Comparison of ENCODE assay signal across 8 cellular contexts in the genomic region with DNA sequence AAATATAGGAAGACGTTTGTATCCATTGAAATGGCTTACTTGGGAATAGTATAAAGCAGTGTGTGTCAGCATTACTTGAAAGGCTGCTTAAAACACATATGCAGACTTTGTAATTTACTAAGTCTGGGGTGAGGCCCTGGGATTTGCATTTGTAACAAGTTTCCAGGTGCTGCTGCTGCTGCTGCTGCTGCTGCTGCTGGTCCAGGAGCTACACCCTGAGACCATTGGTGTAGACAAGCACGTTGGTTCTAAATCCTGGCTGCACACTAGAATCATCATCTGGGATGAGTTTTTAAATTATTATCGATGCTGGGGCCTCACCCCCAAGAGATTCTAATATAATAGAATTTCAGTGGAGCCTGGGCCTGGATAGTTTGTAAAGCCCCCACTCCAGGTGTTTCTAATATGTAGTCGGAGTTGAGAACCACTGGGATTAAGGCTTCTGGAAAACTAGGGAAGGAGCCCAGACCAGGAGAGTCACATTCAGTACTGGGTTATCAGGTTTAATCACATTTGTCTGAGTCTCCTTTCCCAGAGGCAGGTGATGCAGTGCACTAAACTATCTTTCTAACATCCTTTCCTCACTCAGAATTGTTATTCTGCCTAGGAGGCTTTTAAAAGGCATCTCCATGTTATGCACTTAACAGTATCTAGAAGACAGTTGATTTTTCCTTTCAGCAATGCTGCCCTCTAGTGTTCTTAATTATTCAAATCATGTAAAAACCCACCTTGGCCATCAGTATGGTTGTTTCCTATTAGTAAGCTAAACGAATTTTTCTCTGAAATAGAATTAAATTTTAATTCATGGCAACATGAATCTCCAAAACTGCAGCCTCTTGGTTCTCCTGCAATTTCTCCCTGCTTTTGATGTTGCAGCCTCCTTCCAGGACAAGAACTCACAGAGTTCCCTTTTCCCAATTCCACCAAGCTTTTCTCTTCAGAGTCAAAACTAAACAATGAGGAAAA. TPM values are rescaled to one million over a fixed set of nuclear protein-coding genes. Genes with fewer than 3 reads are reported as not detected.
DNase-seq lines count a peak whose midpoint lies in the region; ATAC-seq, FAIRE-seq and TF ChIP-seq lines count a peak whose summit lies in the region.

No MANE protein-coding gene starts in this region.

- H3K4me2 ChIP-seq in astrocyte (ENCODE audit: low read length) (no peak overlapping the region), hepatocyte (no peak overlapping the region)

- no peak for FAIRE-seq in astrocyte (lab: Jason Lieb, UNC)

- H3K36me3 ChIP-seq in CD4-positive, CD25-positive, alpha-beta regulatory T cell (ENCODE audit: control insufficient read depth, insufficient read depth, low read length), result no peaks in the 10 kb centered on the region
- H3K36me3 ChIP-seq in astrocyte (ENCODE audit: insufficient read depth, low read length), result no peaks in the 10 kb centered on the region
- no peaks in the 10 kb centered on the region for H3K36me3 ChIP-seq in hepatocyte (replicated peaks; ENCODE audit: insufficient read depth, low read depth)
- H3K36me3 ChIP-seq in effector memory CD4-positive, alpha-beta T cell (ENCODE audit: control insufficient read depth, insufficient read depth, low read length), result no peaks in the 10 kb centered on the region

- H3K27ac ChIP-seq in CD4-positive, CD25-positive, alpha-beta regulatory T cell (ENCODE audit: insufficient read depth, low read length, poor library complexity, severe bottlenecking), result no peak overlapping the region
- no peak overlapping the region for H3K27ac ChIP-seq in astrocyte (ENCODE audit: low read depth, low read length)
- no peak overlapping the region for H3K27ac ChIP-seq in hepatocyte
- H3K27ac ChIP-seq in effector memory CD4-positive, alpha-beta T cell (ENCODE audit: insufficient read depth, low read length, poor library complexity, severe bottlenecking), result no peak overlapping the region

- no peaks in the 10 kb centered on the region for H3K9me2 ChIP-seq in hepatocyte (replicated peaks; ENCODE audit: insufficient read depth)

- H3K27me3 Mint-ChIP-seq in CD4-positive, CD25-positive, alpha-beta regulatory T cell, result peaks cover 8% of the 10 kb centered on the region
- H3K27me3 Mint-ChIP-seq in astrocyte (ENCODE audit: low read depth, unreplicated experiment), result no peaks in the 10 kb centered on the region

- H3K9ac ChIP-seq in astrocyte (ENCODE audit: low read length), result no peak overlapping the region

- H3K9me3 Mint-ChIP-seq in CD4-positive, CD25-positive, alpha-beta regulatory T cell, result peaks cover 0 to 4% (median 0%) of the 10 kb centered on the region in 7 donors
- no peaks in the 10 kb centered on the region for H3K9me3 Mint-ChIP-seq in astrocyte (ENCODE audit: unreplicated experiment)
- no peaks in the 10 kb centered on the region for H3K9me3 Mint-ChIP-seq in stimulated activated effector memory CD8-positive, alpha-beta T cell treated with anti-CD3 and anti-CD28 coated beads, Interleukin-12 subunit alpha, Interleukin-12 subunit beta, amount 100 ng/mL, for 72 hours

- H3K4me1 Mint-ChIP-seq in CD4-positive, CD25-positive, alpha-beta regulatory T cell, result peaks cover 2 to 47% (median 15%) of the 10 kb centered on the region in 4 donors
- peaks cover 3% of the 10 kb centered on the region for H3K4me1 Mint-ChIP-seq in astrocyte (ENCODE audit: low read depth, unreplicated experiment)
- H3K4me1 Mint-ChIP-seq in stimulated activated effector memory CD8-positive, alpha-beta T cell treated with anti-CD3 and anti-CD28 coated beads, Interleukin-12 subunit alpha, Interleukin-12 subunit beta, amount 100 ng/mL, for 72 hours, result peaks cover 13% of the 10 kb centered on the region

- H2AFZ ChIP-seq in astrocyte (ENCODE audit: low read depth, low read length), result no peak overlapping the region
- no peak overlapping the region for H2AFZ ChIP-seq in hepatocyte

- peak in 2 of 3 donors; percentile 72 to 85 for DNase-seq in CD4-positive, CD25-positive, alpha-beta regulatory T cell
- DNase-seq in NCI-H345 (lab: John Stamatoyannopoulos, UW), result peak; percentile 38
- DNase-seq in astrocyte (ENCODE audit: low read depth), result peak; percentile 33
- DNase-seq in hepatocyte (ENCODE audit: low spot score), result peak; percentile 75
- DNase-seq in stimulated activated effector memory CD8-positive, alpha-beta T cell treated with anti-CD3 and anti-CD28 coated beads, Interleukin-12 subunit alpha, Interleukin-12 subunit beta, amount 100 ng/mL, for 72 hours (ENCODE audit: low spot score in 2 of 2), result no peak
- no peak for DNase-seq in effector memory CD4-positive, alpha-beta T cell

- H3K4me3 ChIP-seq in CD4-positive, CD25-positive, alpha-beta regulatory T cell (ENCODE audit: low read depth, low read length), result no peak overlapping the region
- no peak overlapping the region for H3K4me3 ChIP-seq in astrocyte (ENCODE audit: insufficient read depth, low read depth, low read length)
- H3K4me3 ChIP-seq in hepatocyte, result no peak overlapping the region
- H3K4me3 ChIP-seq in effector memory CD4-positive, alpha-beta T cell (ENCODE audit: insufficient read depth, low read depth, low read length, poor library complexity, severe bottlenecking), result no peak overlapping the region

- 52% methylated on average over 5 of the region's 5 CpGs for WGBS in hepatocyte (ENCODE audit: low lambda C conversion rate, missing lambda C conversion rate)

- H4K20me1 ChIP-seq in astrocyte (ENCODE audit: insufficient read depth, low read length) (no peaks in the 10 kb centered on the region), hepatocyte (ENCODE audit: insufficient read depth, poor library complexity, severe bottlenecking) (no peaks in the 10 kb centered on the region)

- H3K36me3 Mint-ChIP-seq in CD4-positive, CD25-positive, alpha-beta regulatory T cell, result no peaks in the 10 kb centered on the region
- no peaks in the 10 kb centered on the region for H3K36me3 Mint-ChIP-seq in astrocyte (ENCODE audit: low read depth, unreplicated experiment)
- no peaks in the 10 kb centered on the region for H3K36me3 Mint-ChIP-seq in stimulated activated effector memory CD8-positive, alpha-beta T cell treated with anti-CD3 and anti-CD28 coated beads, Interleukin-12 subunit alpha, Interleukin-12 subunit beta, amount 100 ng/mL, for 72 hours

- no peaks in the 10 kb centered on the region for H3K27me3 ChIP-seq in CD4-positive, CD25-positive, alpha-beta regulatory T cell (ENCODE audit: control insufficient read depth, insufficient read depth, low read length)
- no peaks in the 10 kb centered on the region for H3K27me3 ChIP-seq in astrocyte (ENCODE audit: insufficient read depth, low read length)
- H3K27me3 ChIP-seq in hepatocyte, result no peaks in the 10 kb centered on the region
- H3K27me3 ChIP-seq in effector memory CD4-positive, alpha-beta T cell (replicated peaks; ENCODE audit: control insufficient read depth, insufficient read depth, low read length, poor library complexity, severe bottlenecking), result no peaks in the 10 kb centered on the region

- H3K4me3 Mint-ChIP-seq in CD4-positive, CD25-positive, alpha-beta regulatory T cell, result no peak overlapping the region
- H3K4me3 Mint-ChIP-seq in astrocyte (ENCODE audit: unreplicated experiment), result no peak overlapping the region
- no peak overlapping the region for H3K4me3 Mint-ChIP-seq in stimulated activated effector memory CD8-positive, alpha-beta T cell treated with anti-CD3 and anti-CD28 coated beads, Interleukin-12 subunit alpha, Interleukin-12 subunit beta, amount 100 ng/mL, for 72 hours

- H3K9me3 ChIP-seq in CD4-positive, CD25-positive, alpha-beta regulatory T cell (ENCODE audit: control insufficient read depth in 2 of 2, low read length in 2 of 2), result no peaks in the 10 kb centered on the region
- H3K9me3 ChIP-seq in astrocyte (ENCODE audit: insufficient read depth, low read depth, low read length) (no peaks in the 10 kb centered on the region), hepatocyte (ENCODE audit: low read depth) (no peaks in the 10 kb centered on the region)
- H3K9me3 ChIP-seq in effector memory CD4-positive, alpha-beta T cell (ENCODE audit: control insufficient read depth, low read length), result no peaks in the 10 kb centered on the region

- TF ChIP-seq CTCF in astrocyte (IDR thresholded peaks at IDR 0.05; ENCODE audit: insufficient read depth, low read depth, low read length), result peak; percentile 58
- TF ChIP-seq CTCF in hepatocyte (IDR thresholded peaks at IDR 0.05; ENCODE audit: poor library complexity), result peak; percentile 73

- ATAC-seq in CD4-positive, CD25-positive, alpha-beta regulatory T cell (ENCODE audit: low read depth in 2 of 2), result peak; percentile 81 to 88
- ATAC-seq in GM18870 (IDR thresholded peaks at IDR 0.05; ENCODE audit: unreplicated experiment) (peak; percentile 84), HG03280 (IDR thresholded peaks at IDR 0.05; ENCODE audit: unreplicated experiment) (peak; percentile 82)
- peak; percentile 76 for ATAC-seq in stimulated activated effector memory CD8-positive, alpha-beta T cell treated with anti-CD3 and anti-CD28 coated beads, Interleukin-12 subunit alpha, Interleukin-12 subunit beta, amount 100 ng/mL, for 72 hours

- H3K79me2 ChIP-seq in astrocyte (ENCODE audit: insufficient read depth, low read length) (no peaks in the 10 kb centered on the region), hepatocyte (no peaks in the 10 kb centered on the region)

- H3K4me1 ChIP-seq in CD4-positive, CD25-positive, alpha-beta regulatory T cell (ENCODE audit: control insufficient read depth, insufficient read depth, low read length, poor library complexity, severe bottlenecking), result peaks cover 6% of the 10 kb centered on the region
- H3K4me1 ChIP-seq in astrocyte (ENCODE audit: insufficient read depth, low read length), result no peaks in the 10 kb centered on the region
- no peaks in the 10 kb centered on the region for H3K4me1 ChIP-seq in hepatocyte (ENCODE audit: insufficient read depth)
- H3K4me1 ChIP-seq in effector memory CD4-positive, alpha-beta T cell (ENCODE audit: control insufficient read depth, insufficient read depth, low read length, poor library complexity, severe bottlenecking), result no peaks in the 10 kb centered on the region

- H3K27ac Mint-ChIP-seq in CD4-positive, CD25-positive, alpha-beta regulatory T cell, result no peak overlapping the region
- H3K27ac Mint-ChIP-seq in astrocyte (ENCODE audit: unreplicated experiment), result no peak overlapping the region
- no peak overlapping the region for H3K27ac Mint-ChIP-seq in stimulated activated effector memory CD8-positive, alpha-beta T cell treated with anti-CD3 and anti-CD28 coated beads, Interleukin-12 subunit alpha, Interleukin-12 subunit beta, amount 100 ng/mL, for 72 hours

RNA-seq across cellular contexts. Expression of a gene that starts 45.4 kb away (rescaled TPM):
- total RNA-seq in CD4-positive, CD25-positive, alpha-beta regulatory T cell, result 73.9 TPM
- polyA plus RNA-seq in CD4-positive, CD25-positive, alpha-beta regulatory T cell, result 100 to 1,000 TPM; 133 to 183 (median 145) TPM
- total RNA-seq in astrocyte (534 and 562 TPM in 2 replicates), hepatocyte (176 and 189 TPM in 2 replicates)
- 221 and 271 TPM in 2 replicates for polyA plus RNA-seq in hepatocyte

Comparison
In these comparisons a context has a peak if more than half of its experiments do, and no peak if none do; other contexts are left out.
1. DNase-seq: peak in CD4-positive, CD25-positive, alpha-beta regulatory T cell (2 of 3), NCI-H345 (single experiment), astrocyte (single experiment) and hepatocyte (single experiment); none in stimulated activated effector memory CD8-positive, alpha-beta T cell treated with anti-CD3 and anti-CD28 coated beads, Interleukin-12 subunit alpha, Interleukin-12 subunit beta, amount 100 ng/mL, for 72 hours (0 of 2) and effector memory CD4-positive, alpha-beta T cell (0 of 3).
2. Peak in every context shown above with its lines, with median percentiles within 50 percentile points of each other: ATAC-seq.